10 cellular contexts compared by ENCODE assay signal in genomic region chr15:62758126-62758951, GRCh38.
DNase-seq lines count a peak whose midpoint lies in the region; ATAC-seq and TF ChIP-seq lines count a peak whose summit lies in the region.
"Had no signal": no experiment of that assay in that cellular context is flagged by ENCODE, and none has a peak within 500 bp of the region (broad histone marks: within the 10 kb centered on the region; RNA-seq: fewer than 3 reads in every experiment).

No MANE protein-coding gene starts in this region.

- no peak for TF ChIP-seq CTCF in AG04450 (IDR thresholded peaks at IDR 0.05; ENCODE audit: low read depth, low read length)
- no peak for TF ChIP-seq CTCF in RWPE2 (IDR thresholded peaks at IDR 0.05; ENCODE audit: poor library complexity, severe bottlenecking)
- TF ChIP-seq CTCF in fibroblast of the aortic adventitia (IDR thresholded peaks at IDR 0.05; ENCODE audit: insufficient read depth, low read length): no peak
- no peak for TF ChIP-seq CTCF in neural crest cell (conservative IDR thresholded peaks at IDR 0.05)

- H3K27ac ChIP-seq in AG04450 (ENCODE audit: low read depth, low read length) (peak overlapping the region; percentile 81), RWPE2 (ENCODE audit: poor library complexity, severe bottlenecking) (peak overlapping the region; percentile 80)

- no peaks in the 10 kb centered on the region for H3K27me3 ChIP-seq in AG04450 (ENCODE audit: control insufficient read depth, insufficient read depth, low read length)
- H3K27me3 ChIP-seq in RWPE2 (ENCODE audit: insufficient read depth, poor library complexity, severe bottlenecking): no peaks in the 10 kb centered on the region

- CTCF ChIA-PET in AG04450 (lab: Charles Lee): interaction anchor here (1.3 to 7.5 kb wide), 2 partner anchors 16 to 18 kb away, joined by 4 to 52 read pairs; no protein-coding TSS in a partner anchor

- no peaks in the 10 kb centered on the region for H3K9me3 Mint-ChIP-seq in neural crest cell
- H3K9me3 Mint-ChIP-seq: CD4-positive, alpha-beta T cell had no signal

- POLR2A ChIA-PET in AG04450 (lab: Yijun Ruan, JAX): interaction anchor here (0.5 to 1.2 kb wide), 10 partner anchors 70 to 402 kb away, joined by 3 to 4 read pairs (median 3); partner anchors contain the start of gene TPM1

- H3K27me3 Mint-ChIP-seq in neural crest cell (ENCODE audit: low read depth): no peaks in the 10 kb centered on the region
- H3K27me3 Mint-ChIP-seq: CD4-positive, alpha-beta T cell had no signal

- ATAC-seq in RWPE2 (ENCODE audit: low read depth): peak; percentile 92
- no peak for ATAC-seq in HG02970 (IDR thresholded peaks at IDR 0.05; ENCODE audit: low FRiP score, unreplicated experiment)
- ATAC-seq in GM19328 (IDR thresholded peaks at IDR 0.05; ENCODE audit: unreplicated experiment): no peak
- ATAC-seq in GM18517 (IDR thresholded peaks at IDR 0.05; ENCODE audit: unreplicated experiment): no peak

- peak overlapping the region; percentile 75 for H3K27ac Mint-ChIP-seq in neural crest cell (ENCODE audit: unreplicated experiment)
- H3K27ac Mint-ChIP-seq: CD4-positive, alpha-beta T cell had no signal

- DNase-seq in AG04450 (ENCODE audit: low read depth, low spot score) (no peak), RWPE2 (ENCODE audit: low spot score) (peak; percentile 86), fibroblast of the aortic adventitia (ENCODE audit: low read depth) (peak; percentile 98), neural crest cell (ENCODE audit: low read depth, low spot score) (no peak), epidermal melanocyte (ENCODE audit: insufficient read length, low spot score) (no peak)
- DNase-seq: CD4-positive, alpha-beta T cell; stimulated activated CD4-positive, alpha-beta T cell treated with anti-CD3 and anti-CD28 coated beads, Interleukin-2, amount 100 ng/mL, for 48 hours had no signal

- no peaks in the 10 kb centered on the region for H3K36me3 ChIP-seq in RWPE2 (ENCODE audit: low read depth)

- 0 out of 2 replicates have a peak overlapping the region, but pooled peaks have one; percentile 10 for H3K4me3 ChIP-seq in AG04450 (ENCODE audit: low read depth, low read length)
- H3K4me3 ChIP-seq in RWPE2 (ENCODE audit: severe bottlenecking): no peak overlapping the region
- H3K4me3 ChIP-seq in fibroblast of the aortic adventitia (ENCODE audit: low read depth, low read length): peak overlapping the region; percentile 45

- H3K4me3 Mint-ChIP-seq in neural crest cell: no peak overlapping the region
- H3K4me3 Mint-ChIP-seq: CD4-positive, alpha-beta T cell had no signal

- H3K4me1 ChIP-seq in RWPE2 (ENCODE audit: insufficient read depth, poor library complexity, severe bottlenecking): peaks cover 37% of the 10 kb centered on the region

- no peaks in the 10 kb centered on the region for H3K9me3 ChIP-seq in AG04450 (ENCODE audit: control insufficient read depth, insufficient read depth, low read length)
- H3K9me3 ChIP-seq in RWPE2 (ENCODE audit: severe bottlenecking): no peaks in the 10 kb centered on the region

- peaks cover 8% of the 10 kb centered on the region for H3K36me3 Mint-ChIP-seq in neural crest cell (ENCODE audit: low read depth)

- peaks cover 34% of the 10 kb centered on the region for H3K4me1 Mint-ChIP-seq in neural crest cell

Comparison
In these comparisons a context has a peak if more than half of its experiments do, and no peak if none do; other contexts are left out.
1. DNase-seq: peak in RWPE2 (single experiment) and fibroblast of the aortic adventitia (single experiment); none in AG04450 (single experiment), neural crest cell (single experiment) and epidermal melanocyte (single experiment).